8 cellular contexts compared by ENCODE assay signal in the genomic region with DNA sequence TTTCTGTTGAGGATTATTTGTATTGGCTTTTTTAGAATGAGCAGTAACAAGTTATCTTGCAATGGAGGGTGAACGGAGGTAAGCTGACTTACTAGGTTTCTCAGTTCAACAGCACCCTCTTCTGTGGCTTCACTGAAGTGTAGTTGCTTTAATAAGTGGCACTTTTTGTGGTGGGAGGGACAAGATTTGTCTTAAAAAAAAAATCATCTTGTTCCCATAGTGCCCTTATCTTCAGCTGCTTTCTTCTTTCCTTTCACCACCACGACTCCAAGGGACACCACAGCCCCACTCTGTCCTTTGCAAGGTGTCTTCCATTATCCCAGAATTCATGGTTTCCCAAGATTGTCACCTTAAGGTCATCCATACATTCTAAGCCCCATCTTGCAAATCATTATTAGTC.
DNase-seq lines count a peak whose midpoint lies in the region; ATAC-seq, FAIRE-seq and TF ChIP-seq lines count a peak whose summit lies in the region.

No MANE protein-coding gene starts in this region.

- H3K27ac ChIP-seq in heart right ventricle (no peak overlapping the region), esophagus squamous epithelium (no peak overlapping the region), suprapubic skin (no peak overlapping the region)

- WGBS in heart right ventricle, 2 donors, result 9 to 16% methylated on average over 2 of the region's 2 CpGs
- WGBS in esophagus squamous epithelium, 2 donors, result 12 to 29% methylated on average over 2 of the region's 2 CpGs
- 27% methylated on average over 2 of the region's 2 CpGs for WGBS in suprapubic skin

- H3K27me3 ChIP-seq in heart right ventricle, result no peaks in the 10 kb centered on the region
- no peaks in the 10 kb centered on the region for H3K27me3 ChIP-seq in esophagus squamous epithelium
- H3K27me3 ChIP-seq in suprapubic skin, result no peaks in the 10 kb centered on the region

- intact Hi-C loops in heart right ventricle (cut with DNase I), result loop anchor here in 7 of 10 donors (5.0 to 10.0 kb wide), 5 partner anchors 792 to 1132 kb away; no protein-coding TSS in a partner anchor
- intact Hi-C loops in Right ventricle myocardium superior (cut with DNase I), result loop anchor here (5.0 kb wide), 1 partner anchor 1134 kb away; no protein-coding TSS in a partner anchor
- intact Hi-C loops in esophagus squamous epithelium (cut with DNase I), result no loop called here

- TF ChIP-seq POLR2A in H54 (IDR thresholded peaks at IDR 0.05; ENCODE audit: low read depth, low read length), result no peak
- no peak for TF ChIP-seq POLR2A in esophagus squamous epithelium (IDR thresholded peaks at IDR 0.05)
- TF ChIP-seq POLR2A in suprapubic skin (IDR thresholded peaks at IDR 0.05), result no peak

- H3K4me3 ChIP-seq in heart right ventricle (no peak overlapping the region), esophagus squamous epithelium (no peak overlapping the region), suprapubic skin (no peak overlapping the region)

- FAIRE-seq in H54 (lab: Jason Lieb, UNC), result peak; percentile 92

- peak in 7 of 9 donors; percentile 42 to 58 (median 52) for TF ChIP-seq CTCF in heart right ventricle (IDR thresholded peaks at IDR 0.05)
- TF ChIP-seq CTCF in esophagus squamous epithelium (IDR thresholded peaks at IDR 0.05), result peak in 5 of 6 experiments; percentile 23 to 50 (median 27)
- TF ChIP-seq CTCF in suprapubic skin (IDR thresholded peaks at IDR 0.05), result peak in 1 of 2 donors; percentile 20

- no peaks in the 10 kb centered on the region for H3K36me3 ChIP-seq in heart right ventricle
- H3K36me3 ChIP-seq in esophagus squamous epithelium, result no peaks in the 10 kb centered on the region
- H3K36me3 ChIP-seq in suprapubic skin, result no peaks in the 10 kb centered on the region

- no peak for TF ChIP-seq EP300 in suprapubic skin (IDR thresholded peaks at IDR 0.05)

- ATAC-seq in heart right ventricle, result peak in 2 of 8 donors; percentile 50 to 63
- ATAC-seq in Right ventricle myocardium superior (ENCODE audit: poor library complexity), result no peak

- DNase-seq in heart right ventricle (peak in 1 of 2 donors; percentile 17), Right ventricle myocardium superior (no peak), H54 (ENCODE audit: insufficient read length, low spot score) (peak; percentile 6), MV-4-11 (lab: John Stamatoyannopoulos, UW) (peak; percentile 62), SHP77 (lab: John Stamatoyannopoulos, UW) (peak; percentile 11 to 40), esophagus squamous epithelium (lab: John Stamatoyannopoulos, UW) (no peak), non-pigmented ciliary epithelial cell (ENCODE audit: low read depth) (peak; percentile 63), suprapubic skin (ENCODE audit: low spot score in 2 of 2) (no peak)

- H3K4me1 ChIP-seq in heart right ventricle, result no peaks in the 10 kb centered on the region
- no peaks in the 10 kb centered on the region for H3K4me1 ChIP-seq in esophagus squamous epithelium
- H3K4me1 ChIP-seq in suprapubic skin, result no peaks in the 10 kb centered on the region

- H3K9me3 ChIP-seq in heart right ventricle (no peaks in the 10 kb centered on the region), esophagus squamous epithelium (no peaks in the 10 kb centered on the region), suprapubic skin (no peaks in the 10 kb centered on the region)

Comparison
In these comparisons a context has a peak if more than half of its experiments do, and no peak if none do; other contexts are left out.
1. DNase-seq: peak in H54 (single experiment), MV-4-11 (single experiment), SHP77 (2 of 2) and non-pigmented ciliary epithelial cell (single experiment); none in Right ventricle myocardium superior (single experiment), esophagus squamous epithelium (single experiment) and suprapubic skin (0 of 2).